In genomic region chr17:82623707-82624106, GRCh38 we compare ENCODE assay signal across 25 cellular contexts. TPM values are rescaled to one million over a fixed set of nuclear protein-coding genes. Genes with fewer than 3 reads are reported as not detected.
DNase-seq lines count a peak whose midpoint lies in the region; ATAC-seq and TF ChIP-seq lines count a peak whose summit lies in the region.
"Had no signal": no experiment of that assay in that cellular context is flagged by ENCODE, and none has a peak within 500 bp of the region (broad histone marks: within the 10 kb centered on the region; RNA-seq: fewer than 3 reads in every experiment).

No MANE protein-coding gene starts in this region.

- H4K5ac ChIP-seq in H9 (ENCODE audit: insufficient read length, low read depth, low read length), result no peak overlapping the region

- no peak overlapping the region for H3K56ac ChIP-seq in H9 (ENCODE audit: insufficient read length, low read depth, low read length)

- H2BK15ac ChIP-seq in H9 (ENCODE audit: low read depth, low read length), result no peak overlapping the region
- H2BK15ac ChIP-seq in neuronal stem cell (ENCODE audit: low read length), result no peak overlapping the region

- no peak overlapping the region for H3K27ac ChIP-seq in H9 (ENCODE audit: insufficient read length, low read depth, low read length)
- H3K27ac ChIP-seq in osteoblast (ENCODE audit: low read depth, low read length), result peak overlapping the region; percentile 54
- H3K27ac ChIP-seq in neuronal stem cell (replicated peaks; ENCODE audit: low read length), result no peak overlapping the region
- H3K27ac ChIP-seq: epithelial cell of prostate, hepatocyte, ovary, testis had no signal

- H3K4me2 ChIP-seq in H9 (ENCODE audit: insufficient read depth, insufficient read length, low read length), result no peak overlapping the region
- peak overlapping the region; percentile 49 for H3K4me2 ChIP-seq in osteoblast (ENCODE audit: insufficient read depth, low read length)
- no peak overlapping the region for H3K4me2 ChIP-seq in neuronal stem cell (ENCODE audit: insufficient read depth, low read length, poor library complexity, severe bottlenecking)
- H3K4me2 ChIP-seq: hepatocyte had no signal

- H3K4me3 ChIP-seq in osteoblast (ENCODE audit: insufficient read depth, low read length) (peak overlapping the region; percentile 23), neuronal stem cell (ENCODE audit: low read length in 2 of 2) (no peak overlapping the region)
- H3K4me3 ChIP-seq: hepatocyte, ovary, testis had no signal

- H2BK20ac ChIP-seq in H9 (ENCODE audit: low read depth, low read length, poor library complexity, severe bottlenecking), result no peak overlapping the region

- H2AK5ac ChIP-seq in H9 (ENCODE audit: insufficient read length, low read length) (no peak overlapping the region), neuronal stem cell (ENCODE audit: low read depth, low read length) (no peak overlapping the region)

- H3K27me3 ChIP-seq in H9 (ENCODE audit: insufficient read depth, low read length), result no peaks in the 10 kb centered on the region
- H3K27me3 ChIP-seq in osteoblast (ENCODE audit: insufficient read depth, low read length), result no peaks in the 10 kb centered on the region
- H3K27me3 ChIP-seq in neuronal stem cell (ENCODE audit: control insufficient read depth in 3 of 3, insufficient read depth in 3 of 3, low read depth in 1 of 3, low read length in 3 of 3), result no peaks in the 10 kb centered on the region
- H3K27me3 ChIP-seq: hepatocyte, ovary, testis had no signal

- H3K4me1 Mint-ChIP-seq in H9, result no peaks in the 10 kb centered on the region
- no peaks in the 10 kb centered on the region for H3K4me1 Mint-ChIP-seq in WTC11
- peaks cover 7% of the 10 kb centered on the region for H3K4me1 Mint-ChIP-seq in T-helper 17 cell
- peaks cover 6% of the 10 kb centered on the region for H3K4me1 Mint-ChIP-seq in MCF 10A (ENCODE audit: insufficient read depth, unreplicated experiment)
- H3K4me1 Mint-ChIP-seq: brain had no signal

- H3K79me2 ChIP-seq in H9 (ENCODE audit: insufficient read depth, low read length) (no peaks in the 10 kb centered on the region), osteoblast (ENCODE audit: insufficient read depth, low read length) (peaks cover 17% of the 10 kb centered on the region)

- CTCF ChIA-PET in WTC11 (lab: Charles Lee) (no interaction called here), MCF 10A (lab: Yijun Ruan, JAX) (interaction anchor here (0.6 kb wide), 1 partner anchor 153 kb away, joined by 3 read pairs; no protein-coding TSS in a partner anchor)

- H3K4me3 Mint-ChIP-seq in H9, result no peak overlapping the region
- no peak overlapping the region for H3K4me3 Mint-ChIP-seq in WTC11
- H3K4me3 Mint-ChIP-seq in T-helper 17 cell, result no peak overlapping the region
- no peak overlapping the region for H3K4me3 Mint-ChIP-seq in MCF 10A (ENCODE audit: unreplicated experiment)
- H3K4me3 Mint-ChIP-seq: brain; CD4-positive, alpha-beta T cell; immature natural killer cell; naive thymus-derived CD4-positive, alpha-beta T cell had no signal

- no CpG with 5 or more reads among the region's 15 CpGs for WGBS in H9 (ENCODE audit: extremely low coverage, insufficient read length, low lambda C conversion rate)
- no CpG with 5 or more reads among the region's 15 CpGs for WGBS in neuronal stem cell (ENCODE audit: extremely low coverage in 2 of 2, insufficient read length in 2 of 2, insufficient replicate concordance in 1 of 2), 2 donors

- H3K27ac Mint-ChIP-seq in H9 (peak overlapping the region in 2 of 3 experiments; percentile 0 to 47; a peak in 4 of 7 replicates), WTC11 (peak overlapping the region; percentile 44), T-helper 17 cell (no peak overlapping the region), MCF 10A (ENCODE audit: low read depth, unreplicated experiment) (no peak overlapping the region)
- H3K27ac Mint-ChIP-seq: CD4-positive, alpha-beta T cell had no signal

- no peaks in the 10 kb centered on the region for H3K23me2 ChIP-seq in H9 (ENCODE audit: insufficient read length, low read depth, low read length, poor library complexity, severe bottlenecking)

- H3K9me3 Mint-ChIP-seq in H9 (no peaks in the 10 kb centered on the region), WTC11 (no peaks in the 10 kb centered on the region), MCF 10A (ENCODE audit: unreplicated experiment) (no peaks in the 10 kb centered on the region)
- H3K9me3 Mint-ChIP-seq: brain; CD4-positive, alpha-beta T cell; immature natural killer cell; naive thymus-derived CD4-positive, alpha-beta T cell had no signal

- H4K91ac ChIP-seq in H9 (ENCODE audit: insufficient read length, low read depth, low read length), result no peak overlapping the region
- no peak overlapping the region for H4K91ac ChIP-seq in neuronal stem cell (ENCODE audit: low read depth, low read length, poor library complexity)

- H3K23ac ChIP-seq in H9 (ENCODE audit: insufficient read length, low read depth, low read length) (no peak overlapping the region), neuronal stem cell (ENCODE audit: low read depth, low read length, poor library complexity) (no peak overlapping the region)

- no peak overlapping the region for H3K9ac ChIP-seq in H9 (ENCODE audit: extremely low read depth, insufficient read length, low read length)
- H3K9ac ChIP-seq in neuronal stem cell (ENCODE audit: low read depth, low read length, poor library complexity), result no peak overlapping the region

- H3K36me3 ChIP-seq in osteoblast (ENCODE audit: insufficient read depth, low read length), result peaks cover 64% of the 10 kb centered on the region
- peaks cover 33 to 88% of the 10 kb centered on the region in 2 donors for H3K36me3 ChIP-seq in neuronal stem cell (replicated peaks in 1 of 2; ENCODE audit: control insufficient read depth in 2 of 2, insufficient read depth in 2 of 2, low read length in 2 of 2)
- H3K36me3 ChIP-seq: ovary had no signal

- H2AFZ ChIP-seq in H9 (ENCODE audit: low read length) (no peak overlapping the region), osteoblast (ENCODE audit: low read length) (no peak overlapping the region), neuronal stem cell (ENCODE audit: low read length) (no peak overlapping the region)
- H2AFZ ChIP-seq: hepatocyte had no signal

- POLR2A ChIA-PET in WTC11 (lab: Charles Lee) (no interaction called here), MCF 10A (lab: Yijun Ruan, JAX) (interaction anchor here (1.1 kb wide), 1 partner anchor 12 kb away, joined by 4 read pairs; no protein-coding TSS in a partner anchor)

- H3K79me1 ChIP-seq in H9 (ENCODE audit: insufficient read depth, low read depth, low read length, poor library complexity, severe bottlenecking), result no peaks in the 10 kb centered on the region
- H3K79me1 ChIP-seq in neuronal stem cell (ENCODE audit: low read depth, low read length), result peaks cover 1% of the 10 kb centered on the region

- no peak overlapping the region for H3K4ac ChIP-seq in H9 (ENCODE audit: low read depth, low read length)
- H3K4ac ChIP-seq in neuronal stem cell (ENCODE audit: low read length), result no peak overlapping the region

- H3K9me3 ChIP-seq in H9 (ENCODE audit: control insufficient read depth, low read depth, low read length) (no peaks in the 10 kb centered on the region), osteoblast (ENCODE audit: low read depth, low read length) (no peaks in the 10 kb centered on the region), T-helper 17 cell (ENCODE audit: control insufficient read depth, low read length, poor library complexity, severe bottlenecking) (no peaks in the 10 kb centered on the region), neuronal stem cell (replicated peaks in 1 of 2; ENCODE audit: control insufficient read depth in 2 of 2, insufficient read depth in 1 of 2, low read depth in 1 of 2, low read length in 2 of 2) (no peaks in the 10 kb centered on the region)
- H3K9me3 ChIP-seq: ovary, testis had no signal

- H3K36me3 Mint-ChIP-seq in H9 (ENCODE audit: insufficient read depth in 1 of 3, low read depth in 3 of 3), result peaks cover 37 to 80% (median 78%) of the 10 kb centered on the region in 3 experiments; a peak in 6 of 7 replicates
- H3K36me3 Mint-ChIP-seq in WTC11, result peaks cover 65% of the 10 kb centered on the region
- peaks cover 2% of the 10 kb centered on the region for H3K36me3 Mint-ChIP-seq in T-helper 17 cell (ENCODE audit: low read depth)
- H3K36me3 Mint-ChIP-seq in MCF 10A (ENCODE audit: insufficient read depth, unreplicated experiment), result peaks cover 96% of the 10 kb centered on the region

- H2BK120ac ChIP-seq in H9 (ENCODE audit: low read depth, low read length, poor library complexity, severe bottlenecking), result no peak overlapping the region
- H2BK120ac ChIP-seq in neuronal stem cell (ENCODE audit: low read depth, low read length), result no peak overlapping the region

- no peaks in the 10 kb centered on the region for H4K20me1 ChIP-seq in H9 (ENCODE audit: control insufficient read depth, insufficient read depth, insufficient read length)
- peaks cover 7% of the 10 kb centered on the region for H4K20me1 ChIP-seq in osteoblast (ENCODE audit: insufficient read depth, low read length)

- no peak overlapping the region for H3K14ac ChIP-seq in H9 (ENCODE audit: insufficient read depth, low read length)
- H3K14ac ChIP-seq in neuronal stem cell (ENCODE audit: low read length), result no peak overlapping the region

- no peaks in the 10 kb centered on the region for H3K27me3 Mint-ChIP-seq in H9 (ENCODE audit: low read depth)
- H3K27me3 Mint-ChIP-seq in WTC11 (ENCODE audit: low read depth), result no peaks in the 10 kb centered on the region
- H3K27me3 Mint-ChIP-seq in T-helper 17 cell, result no peaks in the 10 kb centered on the region
- no peaks in the 10 kb centered on the region for H3K27me3 Mint-ChIP-seq in MCF 10A (ENCODE audit: insufficient read depth, unreplicated experiment)
- H3K27me3 Mint-ChIP-seq: CD4-positive, alpha-beta T cell; naive thymus-derived CD4-positive, alpha-beta T cell had no signal

- no peak overlapping the region for H4K8ac ChIP-seq in H9 (replicated peaks; ENCODE audit: insufficient read length, low read depth, low read length)
- H4K8ac ChIP-seq in neuronal stem cell (ENCODE audit: low read depth, low read length), result no peak overlapping the region

- BruUV-seq in MCF 10A (replicated peaks; lab: Mats Ljungman, UMichigan), result no TSS peak

- H3K18ac ChIP-seq in H9 (ENCODE audit: insufficient read length, low read depth, low read length), result no peak overlapping the region
- H3K18ac ChIP-seq in neuronal stem cell (ENCODE audit: low read length), result no peak overlapping the region

- H2BK12ac ChIP-seq in H9 (ENCODE audit: insufficient read length, low read depth, low read length), result no peak overlapping the region
- H2BK12ac ChIP-seq in neuronal stem cell (ENCODE audit: low read length), result no peak overlapping the region

- intact Hi-C loops in MCF 10A (cut with micrococcal nuclease), result no loop called here

- DNase-seq in H9 (no peak), NOMO-1 treated with DMSO at 0.1 percent for 48 hours (lab: John Stamatoyannopoulos, UW; ENCODE audit: unreplicated experiment) (peak; percentile 72), WTC11 (ENCODE audit: low spot score) (no peak), osteoblast (ENCODE audit: insufficient read length, low spot score, missing footprints) (no peak), T-helper 17 cell (no peak), neuronal stem cell (ENCODE audit: low spot score) (no peak), MCF 10A (ENCODE audit: unreplicated experiment) (no peak)
- DNase-seq: activated CD4-positive, alpha-beta T cell treated with anti-CD3 and anti-CD28 coated beads for 1 hour; activated CD8-positive, alpha-beta memory T cell treated with anti-CD3 and anti-CD28 coated beads for 24 hours; activated gamma-delta T cell; activated T-cell treated with anti-CD3 and anti-CD28 coated beads, Interleukin-2, amount 50 U/mL, for 1 hour; CD4-positive, alpha-beta T cell; immature natural killer cell; IMR-90; naive thymus-derived CD4-positive, alpha-beta T cell; NCI-H1694; NCI-H69; ovary; stimulated activated CD4-positive, alpha-beta T cell treated with anti-CD3 and anti-CD28 coated beads, Interleukin-2, amount 100 ng/mL, for 48 hours; stimulated activated naive CD4-positive, alpha-beta T cell; testis had no signal

- H3K4me1 ChIP-seq in H9 (ENCODE audit: insufficient read depth, low read length), result no peaks in the 10 kb centered on the region
- peaks cover 6% of the 10 kb centered on the region for H3K4me1 ChIP-seq in osteoblast (ENCODE audit: insufficient read depth, low read length)
- no peaks in the 10 kb centered on the region for H3K4me1 ChIP-seq in neuronal stem cell (ENCODE audit: control insufficient read depth in 2 of 2, insufficient read depth in 1 of 2, low read depth in 1 of 2, low read length in 2 of 2)
- H3K4me1 ChIP-seq: testis had no signal

- TF ChIP-seq CTCF in H9 (conservative IDR thresholded peaks at IDR 0.05), result no peak
- TF ChIP-seq CTCF in WTC11 (IDR thresholded peaks at IDR 0.05), result no peak
- no peak for TF ChIP-seq CTCF in osteoblast (IDR thresholded peaks at IDR 0.05; ENCODE audit: extremely low read depth, low read depth, low read length)
- TF ChIP-seq CTCF in MCF 10A (IDR thresholded peaks at IDR 0.05; ENCODE audit: unreplicated experiment), result no peak

- H3T11ph ChIP-seq in H9 (ENCODE audit: low read length), result no peak overlapping the region

- no peak overlapping the region for H2BK5ac ChIP-seq in H9 (ENCODE audit: insufficient read length, low read length)
- no peak overlapping the region for H2BK5ac ChIP-seq in neuronal stem cell (ENCODE audit: low read length)

- ATAC-seq in WTC11, result no peak
- no peak for ATAC-seq in T-helper 17 cell
- ATAC-seq: left lobe of liver; naive thymus-derived CD4-positive, alpha-beta T cell had no signal

RNA-seq across cellular contexts. Expression of gene WDR45B, which starts 24.5 kb away (rescaled TPM):
- 105 and 110 TPM in 2 replicates for total RNA-seq in H9 (2021)
- 87.1 to 96.5 TPM (median 89.1 TPM) in 3 replicates for total RNA-seq in WTC11 (2021)
- 66.2 and 66.3 TPM in 2 replicates for total RNA-seq in osteoblast
- total RNA-seq in T-helper 17 cell, result 10 to 100 TPM; 65.6 to 67.1 TPM
- polyA plus RNA-seq in neuronal stem cell (2013, experiment 1 of 2), result 67.8 TPM
- polyA plus RNA-seq in neuronal stem cell (2013, experiment 2 of 2), result 69.8 TPM
- 87.3 and 88.3 TPM in 2 replicates for total RNA-seq in MCF 10A (2022)

Comparison
In these comparisons a context has a peak if more than half of its experiments do, and no peak if none do; other contexts are left out.
1. H3K27ac Mint-ChIP-seq: peak in H9 (2 of 3) and WTC11 (single experiment); none in T-helper 17 cell (single experiment) and MCF 10A (single experiment).